11 cellular contexts compared by ENCODE assay signal in genomic region chr16:17375388-17376304, GRCh38.
DNase-seq lines count a peak whose midpoint lies in the region; ATAC-seq, FAIRE-seq and TF ChIP-seq lines count a peak whose summit lies in the region.
"Had no signal": no experiment of that assay in that cellular context is flagged by ENCODE, and none has a peak within 500 bp of the region (broad histone marks: within the 10 kb centered on the region; RNA-seq: fewer than 3 reads in every experiment).

No MANE protein-coding gene starts in this region.

- RAD21 ChIA-PET in GM12878 (lab: Charles Lee; ENCODE audit: unreplicated experiment): interaction anchor here (1.0 to 13.5 kb wide), 12 partner anchors 10 to 514 kb away, joined by 3 to 162 read pairs (median 10); no protein-coding TSS in a partner anchor

- no peak overlapping the region for H3K56ac ChIP-seq in H9 (ENCODE audit: insufficient read length, low read depth, low read length)

- H3K36me3 ChIP-seq in CD4-positive, alpha-beta memory T cell (ENCODE audit: insufficient read depth, low read length): no peaks in the 10 kb centered on the region
- no peaks in the 10 kb centered on the region; a peak in 1 of 4 replicates for H3K36me3 ChIP-seq in GM12878 (ENCODE audit: control insufficient read depth in 2 of 2, insufficient read depth in 2 of 2, low read length in 1 of 2)
- H3K36me3 ChIP-seq: SJCRH30 had no signal

- H2BK5ac ChIP-seq in H9 (ENCODE audit: insufficient read length, low read length): no peak overlapping the region

- no peak overlapping the region for H4K91ac ChIP-seq in H9 (ENCODE audit: insufficient read length, low read depth, low read length)

- H3K27ac ChIP-seq in CD4-positive, alpha-beta memory T cell (ENCODE audit: low read depth, low read length): no peak overlapping the region
- H3K27ac ChIP-seq in H9 (ENCODE audit: insufficient read length, low read depth, low read length) (no peak overlapping the region), GM12878 (ENCODE audit: control insufficient read depth, insufficient read depth) (peak overlapping the region; percentile 28)
- H3K27ac ChIP-seq: SJCRH30 had no signal

- intact Hi-C loops in CD4-positive, alpha-beta memory T cell (cut with micrococcal nuclease): no loop called here
- intact Hi-C loops in GM12878 (cut with micrococcal nuclease; ENCODE audit: unreplicated experiment): loop anchor here (2.0 kb wide), 1 partner anchor 71 kb away; no protein-coding TSS in a partner anchor

- no peak overlapping the region for H3K4me3 Mint-ChIP-seq in CD4-positive, alpha-beta memory T cell
- no peak overlapping the region for H3K4me3 Mint-ChIP-seq in H9
- peak overlapping the region; percentile 15 for H3K4me3 Mint-ChIP-seq in natural killer cell treated with Interleukin-12 subunit alpha and Interleukin-12 subunit beta and Interleukin-15 and Interleukin-18, amount 100 ng/mL, for 72 hours
- H3K4me3 Mint-ChIP-seq in activated naive CD4-positive, alpha-beta T cell treated with anti-CD3 and anti-CD28 coated beads, Interleukin-2, amount 10 ng/mL, durations not matched to agents 7 days and 5 days: no peak overlapping the region

- H3K36me3 Mint-ChIP-seq in CD4-positive, alpha-beta memory T cell: no peaks in the 10 kb centered on the region
- H3K36me3 Mint-ChIP-seq in H9 (ENCODE audit: insufficient read depth in 1 of 3, low read depth in 3 of 3): no peaks in the 10 kb centered on the region
- H3K36me3 Mint-ChIP-seq in natural killer cell treated with Interleukin-12 subunit alpha and Interleukin-12 subunit beta and Interleukin-15 and Interleukin-18, amount 100 ng/mL, for 72 hours: no peaks in the 10 kb centered on the region
- peaks cover 32% of the 10 kb centered on the region for H3K36me3 Mint-ChIP-seq in activated naive CD4-positive, alpha-beta T cell treated with anti-CD3 and anti-CD28 coated beads, Interleukin-2, amount 10 ng/mL, durations not matched to agents 7 days and 5 days

- peak overlapping the region in 5 of 7 donors; percentile 31 to 55 (median 41) for H3K27ac Mint-ChIP-seq in CD4-positive, alpha-beta memory T cell
- peak overlapping the region in 2 of 3 experiments; percentile 15 to 47; a peak in 3 of 7 replicates for H3K27ac Mint-ChIP-seq in H9
- peak overlapping the region in 1 of 2 donors; percentile 35 for H3K27ac Mint-ChIP-seq in natural killer cell treated with Interleukin-12 subunit alpha and Interleukin-12 subunit beta and Interleukin-15 and Interleukin-18, amount 100 ng/mL, for 72 hours
- H3K27ac Mint-ChIP-seq in activated naive CD4-positive, alpha-beta T cell treated with anti-CD3 and anti-CD28 coated beads, Interleukin-2, amount 10 ng/mL, durations not matched to agents 7 days and 5 days: no peak overlapping the region

- H3K9ac ChIP-seq in H9 (ENCODE audit: extremely low read depth, insufficient read length, low read length): no peak overlapping the region
- no peak overlapping the region for H3K9ac ChIP-seq in GM12878 (ENCODE audit: control insufficient read depth, insufficient read depth, low read length)

- no peak overlapping the region for H2BK12ac ChIP-seq in H9 (ENCODE audit: insufficient read length, low read depth, low read length)

- TF ChIP-seq RAD21 in GM12878 (IDR thresholded peaks at IDR 0.05; ENCODE audit: insufficient read depth, low read depth, low read length): peak; percentile 54; the same call in 1 of the 2 replicates

- H3K4me1 ChIP-seq in CD4-positive, alpha-beta memory T cell (ENCODE audit: insufficient read depth, low read length): peaks cover 77% of the 10 kb centered on the region
- H3K4me1 ChIP-seq in H9 (ENCODE audit: insufficient read depth, low read length): peaks cover 11% of the 10 kb centered on the region; the same call in 1 of the 2 replicates
- peaks cover 38% of the 10 kb centered on the region for H3K4me1 ChIP-seq in GM12878 (ENCODE audit: control insufficient read depth, insufficient read depth, low read length)
- H3K4me1 ChIP-seq: SJCRH30 had no signal

- no peaks in the 10 kb centered on the region for H3K9me3 Mint-ChIP-seq in CD4-positive, alpha-beta memory T cell
- H3K9me3 Mint-ChIP-seq in H9: no peaks in the 10 kb centered on the region
- H3K9me3 Mint-ChIP-seq in natural killer cell treated with Interleukin-12 subunit alpha and Interleukin-12 subunit beta and Interleukin-15 and Interleukin-18, amount 100 ng/mL, for 72 hours: no peaks in the 10 kb centered on the region
- H3K9me3 Mint-ChIP-seq in activated naive CD4-positive, alpha-beta T cell treated with anti-CD3 and anti-CD28 coated beads, Interleukin-2, amount 10 ng/mL, durations not matched to agents 7 days and 5 days: no peaks in the 10 kb centered on the region

- DNase-seq in CD4-positive, alpha-beta memory T cell: no peak
- DNase-seq in H9 (no peak), GM12878 (ENCODE audit: low read depth, low spot score) (no peak), NCI-H524 treated with DMSO at 0.1 percent for 48 hours (lab: John Stamatoyannopoulos, UW) (no peak)
- no peak for DNase-seq in natural killer cell treated with Interleukin-12 subunit alpha and Interleukin-12 subunit beta and Interleukin-15 and Interleukin-18, amount 100 ng/mL, for 72 hours (ENCODE audit: low spot score)
- no peak for DNase-seq in activated naive CD4-positive, alpha-beta T cell treated with anti-CD3 and anti-CD28 coated beads, Interleukin-2, amount 10 ng/mL, durations not matched to agents 7 days and 5 days
- DNase-seq: DMS53, NCI-H1930, SJCRH30 had no signal

- CTCF ChIA-PET in CD4-positive, alpha-beta memory T cell (lab: Charles Lee; ENCODE audit: partially characterized antibody): interaction anchor here (1.9 kb wide), 1 partner anchor 22 kb away, joined by 6 read pairs; no protein-coding TSS in a partner anchor
- CTCF ChIA-PET in GM12878 (lab: Yijun Ruan, JAX): interaction anchor here (0.5 to 4.7 kb wide), 14 partner anchors 14 to 180 kb away, joined by 3 to 32 read pairs (median 6); no protein-coding TSS in a partner anchor
- CTCF ChIA-PET in activated naive CD4-positive, alpha-beta T cell treated with anti-CD3 and anti-CD28 coated beads, Interleukin-2, amount 10 ng/mL, durations not matched to agents 7 days and 5 days (lab: Charles Lee): interaction anchor here (1.3 kb wide), 1 partner anchor 16 kb away, joined by 3 read pairs; no protein-coding TSS in a partner anchor

- in situ Hi-C loops in GM12878 (cut with MboI): no loop called here

- FAIRE-seq in GM12878 (lab: Jason Lieb, UNC): peak; percentile 7

- no peaks in the 10 kb centered on the region for H3K27me3 Mint-ChIP-seq in CD4-positive, alpha-beta memory T cell
- H3K27me3 Mint-ChIP-seq in H9 (ENCODE audit: low read depth): no peaks in the 10 kb centered on the region
- no peaks in the 10 kb centered on the region for H3K27me3 Mint-ChIP-seq in natural killer cell treated with Interleukin-12 subunit alpha and Interleukin-12 subunit beta and Interleukin-15 and Interleukin-18, amount 100 ng/mL, for 72 hours
- H3K27me3 Mint-ChIP-seq in activated naive CD4-positive, alpha-beta T cell treated with anti-CD3 and anti-CD28 coated beads, Interleukin-2, amount 10 ng/mL, durations not matched to agents 7 days and 5 days: no peaks in the 10 kb centered on the region

- no peak overlapping the region for H2BK20ac ChIP-seq in H9 (ENCODE audit: low read depth, low read length, poor library complexity, severe bottlenecking)

- no peak overlapping the region for H2BK120ac ChIP-seq in H9 (ENCODE audit: low read depth, low read length, poor library complexity, severe bottlenecking)

- H2BK15ac ChIP-seq in H9 (ENCODE audit: low read depth, low read length): no peak overlapping the region

- ATAC-seq in GM12878 (peak; percentile 68), GM21367 (IDR thresholded peaks at IDR 0.05; ENCODE audit: unreplicated experiment) (no peak), HG02623 (IDR thresholded peaks at IDR 0.05; ENCODE audit: unreplicated experiment) (no peak)
- ATAC-seq in natural killer cell treated with Interleukin-12 subunit alpha and Interleukin-12 subunit beta and Interleukin-15 and Interleukin-18, amount 100 ng/mL, for 72 hours: peak; percentile 24 to 36

- H3K79me2 ChIP-seq in H9 (ENCODE audit: insufficient read depth, low read length) (no peaks in the 10 kb centered on the region), GM12878 (ENCODE audit: control insufficient read depth, insufficient read depth, low read length) (no peaks in the 10 kb centered on the region)

- no TSS peak for BruUV-seq in GM12878 (replicated peaks; lab: Mats Ljungman, UMichigan)

- SMC1A ChIA-PET in GM12878 (lab: Charles Lee; ENCODE audit: uncharacterized antibody, unreplicated experiment): interaction anchor here (0.7 to 22.0 kb wide), 17 partner anchors 10 to 117 kb away, joined by 3 to 303 read pairs (median 7); no protein-coding TSS in a partner anchor

- H3K4me2 ChIP-seq in H9 (ENCODE audit: insufficient read depth, insufficient read length, low read length): no peak overlapping the region
- no peak overlapping the region for H3K4me2 ChIP-seq in GM12878 (ENCODE audit: control insufficient read depth, insufficient read depth)

- H3K14ac ChIP-seq in H9 (ENCODE audit: insufficient read depth, low read length): no peak overlapping the region

- H3K4ac ChIP-seq in H9 (ENCODE audit: low read depth, low read length): no peak overlapping the region

- H3K4me1 Mint-ChIP-seq in CD4-positive, alpha-beta memory T cell: peaks cover 51 to 86% (median 66%) of the 10 kb centered on the region in 4 donors
- peaks cover 59% of the 10 kb centered on the region in 2 experiments for H3K4me1 Mint-ChIP-seq in H9
- H3K4me1 Mint-ChIP-seq in natural killer cell treated with Interleukin-12 subunit alpha and Interleukin-12 subunit beta and Interleukin-15 and Interleukin-18, amount 100 ng/mL, for 72 hours (ENCODE audit: low read depth in 2 of 2): peaks cover 53 to 60% of the 10 kb centered on the region in 2 donors
- H3K4me1 Mint-ChIP-seq in activated naive CD4-positive, alpha-beta T cell treated with anti-CD3 and anti-CD28 coated beads, Interleukin-2, amount 10 ng/mL, durations not matched to agents 7 days and 5 days: peaks cover 68% of the 10 kb centered on the region

- no CpG with 5 or more reads among the region's 19 CpGs for WGBS in H9 (ENCODE audit: extremely low coverage, insufficient read length, low lambda C conversion rate)
- 50% methylated on average over 19 of the region's 19 CpGs for WGBS in GM12878 (ENCODE audit: insufficient coverage, insufficient replicate concordance, low lambda C conversion rate, missing lambda C conversion rate)

- H3K18ac ChIP-seq in H9 (ENCODE audit: insufficient read length, low read depth, low read length): no peak overlapping the region

- TF ChIP-seq CTCF in H9 (conservative IDR thresholded peaks at IDR 0.05) (no peak), GM12878 (IDR thresholded peaks at IDR 0.05 in 2 of 3, conservative IDR thresholded peaks at IDR 0.05 in 1 of 3; ENCODE audit: control insufficient read depth in 2 of 3, extremely low read depth in 1 of 3, insufficient read depth in 1 of 3, low read depth in 3 of 3, low read length in 3 of 3) (peak in 1 of 3 experiments; percentile 9; a peak in 1 of 6 replicates)

- H3K23ac ChIP-seq in H9 (ENCODE audit: insufficient read length, low read depth, low read length): no peak overlapping the region

- H3T11ph ChIP-seq in H9 (ENCODE audit: low read length): no peak overlapping the region

- H2AK5ac ChIP-seq in H9 (ENCODE audit: insufficient read length, low read length): no peak overlapping the region

- H2AFZ ChIP-seq in H9 (ENCODE audit: low read length): no peak overlapping the region
- peak overlapping the region; percentile 51; the same call in 1 of the 2 replicates for H2AFZ ChIP-seq in GM12878 (ENCODE audit: control insufficient read depth, low read depth, low read length)

- H3K79me1 ChIP-seq in H9 (ENCODE audit: insufficient read depth, low read depth, low read length, poor library complexity, severe bottlenecking): no peaks in the 10 kb centered on the region

- TF ChIP-seq EP300 in GM12878 (IDR thresholded peaks at IDR 0.05; ENCODE audit: borderline replicate concordance in 1 of 2, control insufficient read depth in 1 of 2, low read depth in 2 of 2, low read length in 2 of 2): peak in 1 of 2 experiments; percentile 10; a peak in 1 of 4 replicates

- no peak overlapping the region for H3K4me3 ChIP-seq in CD4-positive, alpha-beta memory T cell (ENCODE audit: low read length in 2 of 2)
- H3K4me3 ChIP-seq in GM12878: no peak overlapping the region
- H3K4me3 ChIP-seq: SJCRH30 had no signal

- H3K27me3 ChIP-seq in CD4-positive, alpha-beta memory T cell (ENCODE audit: insufficient read depth, low read length): no peaks in the 10 kb centered on the region
- H3K27me3 ChIP-seq in H9 (ENCODE audit: insufficient read depth, low read length) (no peaks in the 10 kb centered on the region; the same call in 1 of the 2 replicates), GM12878 (replicated peaks in 1 of 2; ENCODE audit: control insufficient read depth in 2 of 2, insufficient read depth in 2 of 2, low read length in 1 of 2) (no peaks in the 10 kb centered on the region)
- H3K27me3 ChIP-seq: SJCRH30 had no signal

- no peak overlapping the region for H4K8ac ChIP-seq in H9 (replicated peaks; ENCODE audit: insufficient read length, low read depth, low read length)

- POLR2A ChIA-PET in CD4-positive, alpha-beta memory T cell (lab: Charles Lee; ENCODE audit: partially characterized antibody): interaction anchor here (0.7 to 1.9 kb wide), 4 partner anchors 8 to 21 kb away, joined by 3 to 4 read pairs (median 4); no protein-coding TSS in a partner anchor
- POLR2A ChIA-PET in GM12878 (lab: Charles Lee): interaction anchor here (0.6 to 2.2 kb wide), 4 partner anchors 11 to 41 kb away, joined by 3 to 13 read pairs (median 4); no protein-coding TSS in a partner anchor

- H3K9me3 ChIP-seq in CD4-positive, alpha-beta memory T cell (ENCODE audit: control insufficient read depth in 1 of 2, low read length in 2 of 2): no peaks in the 10 kb centered on the region
- H3K9me3 ChIP-seq in H9 (ENCODE audit: control insufficient read depth, low read depth, low read length): no peaks in the 10 kb centered on the region
- no peaks in the 10 kb centered on the region for H3K9me3 ChIP-seq in GM12878 (replicated peaks; ENCODE audit: control insufficient read depth, insufficient read depth, low read length)
- H3K9me3 ChIP-seq: SJCRH30 had no signal

- no peak for TF ChIP-seq POLR2A in GM12878 (IDR thresholded peaks at IDR 0.05; ENCODE audit: low read depth, low read length)

- H4K5ac ChIP-seq in H9 (ENCODE audit: insufficient read length, low read depth, low read length): no peak overlapping the region

- no peaks in the 10 kb centered on the region for H4K20me1 ChIP-seq in H9 (ENCODE audit: control insufficient read depth, insufficient read depth, insufficient read length)
- H4K20me1 ChIP-seq in GM12878 (ENCODE audit: control insufficient read depth, insufficient read depth): no peaks in the 10 kb centered on the region

- no peaks in the 10 kb centered on the region for H3K23me2 ChIP-seq in H9 (ENCODE audit: insufficient read length, low read depth, low read length, poor library complexity, severe bottlenecking)

Comparison
In these comparisons a context has a peak if more than half of its experiments do, and no peak if none do; other contexts are left out.
1. ATAC-seq: peak in GM12878 (single experiment) and natural killer cell treated with Interleukin-12 subunit alpha and Interleukin-12 subunit beta and Interleukin-15 and Interleukin-18, amount 100 ng/mL, for 72 hours (2 of 2); none in GM21367 (single experiment) and HG02623 (single experiment).